In genomic region chr6:159992366-159992765, GRCh38 we compare ENCODE assay signal across 15 cellular contexts. TPM values are rescaled to one million over a fixed set of nuclear protein-coding genes. Genes with fewer than 3 reads are reported as not detected.
DNase-seq lines count a peak whose midpoint lies in the region; ATAC-seq and TF ChIP-seq lines count a peak whose summit lies in the region.
"Had no signal": no experiment of that assay in that cellular context is flagged by ENCODE, and none has a peak within 500 bp of the region (broad histone marks: within the 10 kb centered on the region; RNA-seq: fewer than 3 reads in every experiment).

No MANE protein-coding gene starts in this region.

- WGBS in IMR-90 (ENCODE audit: extremely low coverage in 2 of 2, insufficient read length in 1 of 2), 2 experiments = no CpG with 5 or more reads among the region's 1 CpG

- in situ Hi-C loops in IMR-90 (cut with MboI; ENCODE audit: low sequenced_read_pairs) = no loop called here
- in situ Hi-C loops in SK-MEL-5 (cut with HindIII; ENCODE audit: low pct_unique_long_range_greater_than_20kb, low sequenced_read_pairs) = no loop called here

- H3K4me1 Mint-ChIP-seq in immature natural killer cell = peaks cover 99 to 100% of the 10 kb centered on the region in 2 donors

- H3K4me3 ChIP-seq in AG10803 (ENCODE audit: low read length) = no peak overlapping the region
- no peak overlapping the region for H3K4me3 ChIP-seq in IMR-90 (ENCODE audit: insufficient read depth, low read depth, low read length)
- H3K4me3 ChIP-seq: HAP-1, K562 had no signal

- peaks cover 4% of the 10 kb centered on the region for H3K4me1 ChIP-seq in IMR-90 (ENCODE audit: control insufficient read depth, insufficient read depth, low read length)
- H3K4me1 ChIP-seq: BE2C, Caco-2 had no signal

- TF ChIP-seq RAD21 in IMR-90 (IDR thresholded peaks at IDR 0.05; ENCODE audit: low read length) = no peak

- H3K36me3 ChIP-seq in IMR-90 (ENCODE audit: control insufficient read depth, insufficient read depth, low read length) = peaks cover 5% of the 10 kb centered on the region

- H4K20me1 ChIP-seq in IMR-90 (ENCODE audit: insufficient read depth, low read length) = peaks cover 58% of the 10 kb centered on the region

- peak overlapping the region in 2 of 5 donors; percentile 34 to 49 for H3K4me3 Mint-ChIP-seq in immature natural killer cell
- H3K4me3 Mint-ChIP-seq: CD4-positive, CD25-positive, alpha-beta regulatory T cell had no signal

- H3K9me3 Mint-ChIP-seq in immature natural killer cell = no peaks in the 10 kb centered on the region

- H3K9me1 ChIP-seq in IMR-90 (ENCODE audit: insufficient read depth, low read length) = peaks cover 10% of the 10 kb centered on the region

- dilution Hi-C loops in IMR-90 (cut with HindIII; ENCODE audit: low sequenced_read_pairs, unreplicated experiment) = no loop called here

- peak overlapping the region; percentile 25 for H2BK5ac ChIP-seq in IMR-90 (ENCODE audit: low read depth, low read length, poor library complexity, severe bottlenecking)

- H3K14ac ChIP-seq in IMR-90 (replicated peaks; ENCODE audit: low read depth, low read length) = no peak overlapping the region

- no peak overlapping the region for H3K27ac ChIP-seq in IMR-90 (ENCODE audit: insufficient read depth, low read length)
- H3K27ac ChIP-seq: HL-60 had no signal

- H4K8ac ChIP-seq in IMR-90 (ENCODE audit: low read depth in 2 of 2, low read length in 2 of 2) = no peak overlapping the region

- H2BK20ac ChIP-seq in IMR-90 (ENCODE audit: low read depth, low read length) = no peak overlapping the region

- no peak for TF ChIP-seq POLR2A in IMR-90 (IDR thresholded peaks at IDR 0.05; ENCODE audit: low read depth, low read length)

- no peak overlapping the region for H2AK9ac ChIP-seq in IMR-90 (replicated peaks; ENCODE audit: low read depth, low read length, poor library complexity)

- no peak overlapping the region for H3K56ac ChIP-seq in IMR-90 (ENCODE audit: extremely low read depth, insufficient read depth, low read length)

- no peak overlapping the region for H3K23ac ChIP-seq in IMR-90 (ENCODE audit: low read depth, low read length)

- BruUV-seq in IMR-90 (replicated peaks; lab: Mats Ljungman, UMichigan) = no TSS peak

- TF ChIP-seq CTCF in AG10803 (conservative IDR thresholded peaks at IDR 0.05; ENCODE audit: low read length) = no peak
- no peak for TF ChIP-seq CTCF in IMR-90 (conservative IDR thresholded peaks at IDR 0.05; ENCODE audit: low read depth, low read length)

- peaks cover 0 to 3% (median 2%) of the 10 kb centered on the region in 3 donors for H3K27me3 Mint-ChIP-seq in immature natural killer cell (ENCODE audit: low read depth in 3 of 3)
- H3K27me3 Mint-ChIP-seq: CD4-positive, CD25-positive, alpha-beta regulatory T cell; CD8-positive, alpha-beta memory T cell had no signal

- H4K5ac ChIP-seq in IMR-90 (ENCODE audit: low read depth, low read length) = no peak overlapping the region

- H2AFZ ChIP-seq in IMR-90 (replicated peaks; ENCODE audit: low read length, poor library complexity) = no peak overlapping the region

- no peak overlapping the region for H4K91ac ChIP-seq in IMR-90 (ENCODE audit: insufficient read depth, low read depth, low read length)

- POLR2A ChIA-PET in IMR-90 (lab: Charles Lee; ENCODE audit: unreplicated experiment) = no interaction called here

- no peak overlapping the region for H3K4ac ChIP-seq in IMR-90 (ENCODE audit: low read depth, low read length)

- no peak overlapping the region for H3K18ac ChIP-seq in IMR-90 (ENCODE audit: low read depth, low read length)

- intact Hi-C loops in IMR-90 (cut with micrococcal nuclease) = no loop called here

- DNase-seq in AG10803 (ENCODE audit: low read depth) (peak; percentile 71), IMR-90 (no peak), SK-MEL-5 (ENCODE audit: low read depth, low spot score) (peak; percentile 54), immature natural killer cell (no peak), middle frontal gyrus (ENCODE audit: extremely low spot score, low spot score) (no peak)
- DNase-seq: BE2C; C1 segment of cervical spinal cord; Caco-2; CD4-positive, CD25-positive, alpha-beta regulatory T cell; CD8-positive, alpha-beta memory T cell had no signal

- H2BK15ac ChIP-seq in IMR-90 (ENCODE audit: low read depth, low read length) = no peak overlapping the region

- peaks cover 33 to 70% of the 10 kb centered on the region in 2 experiments for H3K79me1 ChIP-seq in IMR-90 (ENCODE audit: low read depth in 1 of 2, low read length in 2 of 2)

- ATAC-seq in IMR-90 (ENCODE audit: low read depth) (no peak), GM19463 (IDR thresholded peaks at IDR 0.05; ENCODE audit: unreplicated experiment) (no peak), HG02623 (IDR thresholded peaks at IDR 0.05; ENCODE audit: unreplicated experiment) (no peak)
- ATAC-seq: K562 had no signal

- H3K27me3 ChIP-seq in IMR-90 (ENCODE audit: control insufficient read depth, insufficient read depth, low read length) = no peaks in the 10 kb centered on the region
- H3K27me3 ChIP-seq: BE2C had no signal

- no peak overlapping the region for H3K9ac ChIP-seq in IMR-90 (ENCODE audit: low read depth, low read length)

- no peaks in the 10 kb centered on the region for H3K9me3 ChIP-seq in IMR-90 (ENCODE audit: control insufficient read depth, insufficient read depth, low read length)
- H3K9me3 ChIP-seq: BE2C, Caco-2, HAP-1 had no signal

- peaks cover 23 to 40% (median 23%) of the 10 kb centered on the region in 3 donors for H3K36me3 Mint-ChIP-seq in immature natural killer cell

- peak overlapping the region in 4 of 6 donors; percentile 36 to 82 (median 72) for H3K27ac Mint-ChIP-seq in immature natural killer cell

- H3K4me2 ChIP-seq in IMR-90 (ENCODE audit: low read depth, low read length) = no peak overlapping the region

- no peak overlapping the region for H2BK120ac ChIP-seq in IMR-90 (ENCODE audit: low read depth, low read length)

- CTCF ChIA-PET in IMR-90 (lab: Yijun Ruan, JAX) = no interaction called here

- no peak overlapping the region for H2AK5ac ChIP-seq in IMR-90 (ENCODE audit: low read depth, low read length)

TF ChIP-seq in IMR-90, 13 proteins besides CTCF, POLR2A, EP300 and RAD21:
- TF ChIP-seq MXI1 (IDR thresholded peaks at IDR 0.05; ENCODE audit: borderline replicate concordance, low read depth, low read length) = no peak
- no peak for TF ChIP-seq MAFK (IDR thresholded peaks at IDR 0.05; ENCODE audit: low read depth, low read length)
- TF ChIP-seq SMC3 (IDR thresholded peaks at IDR 0.05; ENCODE audit: low read depth, low read length) = no peak
- no peak for TF ChIP-seq CEBPB (IDR thresholded peaks at IDR 0.05; ENCODE audit: low read depth, low read length)
- no peak for TF ChIP-seq NFE2L2 (IDR thresholded peaks at IDR 0.05; ENCODE audit: low read depth, low read length)
- TF ChIP-seq ELK1 (IDR thresholded peaks at IDR 0.05; ENCODE audit: borderline replicate concordance, low read depth, low read length) = no peak
- TF ChIP-seq FOS (IDR thresholded peaks at IDR 0.05; ENCODE audit: low read depth, low read length) = no peak
- no peak for TF ChIP-seq BHLHE40 (IDR thresholded peaks at IDR 0.05; ENCODE audit: low read depth, low read length)
- no peak for TF ChIP-seq CHD1 (IDR thresholded peaks at IDR 0.05; ENCODE audit: low read depth, low read length)
- TF ChIP-seq MAZ (IDR thresholded peaks at IDR 0.05; ENCODE audit: borderline replicate concordance, low read depth, low read length) = no peak
- TF ChIP-seq RCOR1 (IDR thresholded peaks at IDR 0.05; ENCODE audit: insufficient replicate concordance, low read length) = no peak
- no peak for TF ChIP-seq USF2 (IDR thresholded peaks at IDR 0.05; ENCODE audit: low read depth, low read length)
- TF ChIP-seq RFX5 (IDR thresholded peaks at IDR 0.05; ENCODE audit: low read depth, low read length) = no peak
TF ChIP-seq in IMR-90: peak in this region for 0.

RNA-seq across cellular contexts. Expression of gene IGF2R, which starts 23.5 kb away (rescaled TPM):
- total RNA-seq in IMR-90 (2012; rRNA removed) = 33.2 and 38.6 TPM in 2 replicates
- polyA plus RNA-seq in IMR-90 (2012; rRNA removed) = 37.2 and 41.4 TPM in 2 replicates
- 20.4 and 27.1 TPM in 2 replicates for polyA plus RNA-seq in IMR-90 (2012; cell fraction: cytosol; rRNA removed)
- 24.9 and 43.2 TPM in 2 replicates for polyA plus RNA-seq in IMR-90 (2012; cell fraction: nucleus; rRNA removed; ENCODE audit: low replicate concordance)
- 63.4 and 87.5 TPM in 2 replicates for total RNA-seq in SK-MEL-5 (2014; rRNA removed; shearing (Covaris generic))
- polyA plus RNA-seq in SK-MEL-5 (2015; cell fraction: cytosol; rRNA removed) = 121 and 155 TPM in 2 replicates
- 42.3 and 57.0 TPM in 2 replicates for polyA plus RNA-seq in SK-MEL-5 (2015; cell fraction: nucleus; rRNA removed)
- polyA plus RNA-seq in immature natural killer cell = 10 to 100 TPM; 17.2 to 54.9 (median 21.4) TPM

Comparison
In these comparisons a context has a peak if more than half of its experiments do, and no peak if none do; other contexts are left out.
1. DNase-seq: peak in AG10803 (single experiment) and SK-MEL-5 (single experiment); none in IMR-90 (single experiment), immature natural killer cell (0 of 3) and middle frontal gyrus (single experiment).